Comparison of ENCODE assay signal across 8 cellular contexts in genomic region chr9:111662851-111663823, GRCh38. TPM values are rescaled to one million over a fixed set of nuclear protein-coding genes. Genes with fewer than 3 reads are reported as not detected.
DNase-seq lines count a peak whose midpoint lies in the region; ATAC-seq, FAIRE-seq and TF ChIP-seq lines count a peak whose summit lies in the region.

No MANE protein-coding gene starts in this region.

- POLR2A ChIA-PET in activated CD8-positive, alpha-beta T cell treated with anti-CD3 and anti-CD28 coated beads for 36 hours (lab: Charles Lee): interaction anchor here (0.6 to 1.2 kb wide), 3 partner anchors 32 to 717 kb away, joined by 3 read pairs; partner anchors contain the start of genes DNAJC25 and HSDL2

- H3K4me3 Mint-ChIP-seq in activated CD8-positive, alpha-beta T cell treated with anti-CD3 and anti-CD28 coated beads for 36 hours: peak overlapping the region; percentile 93

- DNase-seq in NCI-H2196 treated with DMSO at 0.1 percent for 48 hours (lab: John Stamatoyannopoulos, UW; ENCODE audit: unreplicated experiment) (peak; percentile 12), NCI-H2196 (lab: John Stamatoyannopoulos, UW; ENCODE audit: unreplicated experiment) (no peak), germinal center (ENCODE audit: low spot score) (peak; percentile 15), small intestine (peak; percentile 13), retina (no peak)
- DNase-seq in activated CD8-positive, alpha-beta T cell treated with anti-CD3 and anti-CD28 coated beads for 36 hours: peak; percentile 32

- peaks cover 0 to 8% of the 10 kb centered on the region in 2 donors for H3K36me3 ChIP-seq in small intestine (ENCODE audit: control insufficient read depth in 2 of 2, insufficient read depth in 2 of 2, low read length in 2 of 2)

- peaks cover 3% of the 10 kb centered on the region for H3K27me3 Mint-ChIP-seq in activated CD8-positive, alpha-beta T cell treated with anti-CD3 and anti-CD28 coated beads for 36 hours

- no peak for FAIRE-seq in small intestine (lab: Jason Lieb, UNC)

- ATAC-seq in activated CD8-positive, alpha-beta T cell treated with anti-CD3 and anti-CD28 coated beads for 36 hours: no peak
- ATAC-seq in HG03025 (IDR thresholded peaks at IDR 0.05; ENCODE audit: low FRiP score, unreplicated experiment) (no peak), HG03342 (IDR thresholded peaks at IDR 0.05; ENCODE audit: unreplicated experiment) (no peak)

- no peak for TF ChIP-seq CTCF in activated CD8-positive, alpha-beta T cell treated with anti-CD3 and anti-CD28 coated beads for 36 hours (IDR thresholded peaks at IDR 0.05)

- H3K4me3 ChIP-seq in small intestine (ENCODE audit: low read depth in 1 of 2, low read length in 2 of 2): no peak overlapping the region

- no peaks in the 10 kb centered on the region for H3K9me3 ChIP-seq in small intestine (ENCODE audit: control insufficient read depth, low read depth)

- no peaks in the 10 kb centered on the region for H3K4me1 ChIP-seq in small intestine (ENCODE audit: control insufficient read depth in 2 of 2, insufficient read depth in 1 of 2, low read depth in 1 of 2, low read length in 1 of 2)

- CTCF ChIA-PET in activated CD8-positive, alpha-beta T cell treated with anti-CD3 and anti-CD28 coated beads for 36 hours (lab: Charles Lee): no interaction called here

- H3K4me1 Mint-ChIP-seq in activated CD8-positive, alpha-beta T cell treated with anti-CD3 and anti-CD28 coated beads for 36 hours (ENCODE audit: low read depth): peaks cover 31% of the 10 kb centered on the region

- peak overlapping the region; percentile 91 for H3K27ac Mint-ChIP-seq in activated CD8-positive, alpha-beta T cell treated with anti-CD3 and anti-CD28 coated beads for 36 hours

- no peak overlapping the region for H3K27ac ChIP-seq in small intestine (ENCODE audit: low read depth in 1 of 2, low read length in 1 of 2)

- no peaks in the 10 kb centered on the region for H3K27me3 ChIP-seq in small intestine (ENCODE audit: control insufficient read depth in 2 of 2, insufficient read depth in 2 of 2, low read length in 2 of 2)

- intact Hi-C loops in activated CD8-positive, alpha-beta T cell treated with anti-CD3 and anti-CD28 coated beads for 36 hours (cut with micrococcal nuclease): loop anchor here (5.0 kb wide), 1 partner anchor 36 kb away; no protein-coding TSS in a partner anchor

- H3K36me3 Mint-ChIP-seq in activated CD8-positive, alpha-beta T cell treated with anti-CD3 and anti-CD28 coated beads for 36 hours (ENCODE audit: low read depth): peaks cover 23% of the 10 kb centered on the region

- WGBS in small intestine, 3 donors: 32 to 48% (median 48%) methylated on average over 10 of the region's 10 CpGs

- H3K9me3 Mint-ChIP-seq in activated CD8-positive, alpha-beta T cell treated with anti-CD3 and anti-CD28 coated beads for 36 hours: no peaks in the 10 kb centered on the region

RNA-seq across cellular contexts. Expression of gene GNG10, which starts 1.7 kb away (rescaled TPM):
- 10 to 100 TPM; 14.3 to 17.2 TPM for total RNA-seq in activated CD8-positive, alpha-beta T cell treated with anti-CD3 and anti-CD28 coated beads for 36 hours
- 10 to 100 TPM; 28.1 to 42.0 (median 39.4) TPM for polyA plus RNA-seq in small intestine

RNA-seq across cellular contexts. Expression of gene DNAJC25, which starts 32.0 kb away (rescaled TPM):
- total RNA-seq in activated CD8-positive, alpha-beta T cell treated with anti-CD3 and anti-CD28 coated beads for 36 hours: 10 to 100 TPM in 1 of 2 experiments, 1 to 10 TPM in 1; 9.6 to 11.0 TPM
- polyA plus RNA-seq in small intestine: 1 to 10 TPM; 2.7 to 8.7 (median 5.6) TPM

Comparison
In these comparisons a context has a peak if more than half of its experiments do, and no peak if none do; other contexts are left out.
1. DNase-seq: peak in NCI-H2196 treated with DMSO at 0.1 percent for 48 hours (single experiment), activated CD8-positive, alpha-beta T cell treated with anti-CD3 and anti-CD28 coated beads for 36 hours (single experiment), germinal center (single experiment) and small intestine (single experiment); none in NCI-H2196 (single experiment) and retina (single experiment).